Comparison of ENCODE assay signal across 8 cellular contexts in genomic region chr17:4939804-4940624, GRCh38. TPM values are rescaled to one million over a fixed set of nuclear protein-coding genes. Genes with fewer than 3 reads are reported as not detected.
DNase-seq lines count a peak whose midpoint lies in the region; ATAC-seq and TF ChIP-seq lines count a peak whose summit lies in the region.

Gene RNF167 (plus strand): TSS chr17:4940268. CDS start chr17:4940910, 642 bp downstream.
A gene with protein sequence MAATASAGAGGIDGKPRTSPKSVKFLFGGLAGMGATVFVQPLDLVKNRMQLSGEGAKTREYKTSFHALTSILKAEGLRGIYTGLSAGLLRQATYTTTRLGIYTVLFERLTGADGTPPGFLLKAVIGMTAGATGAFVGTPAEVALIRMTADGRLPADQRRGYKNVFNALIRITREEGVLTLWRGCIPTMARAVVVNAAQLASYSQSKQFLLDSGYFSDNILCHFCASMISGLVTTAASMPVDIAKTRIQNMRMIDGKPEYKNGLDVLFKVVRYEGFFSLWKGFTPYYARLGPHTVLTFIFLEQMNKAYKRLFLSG (minus strand): TSS chr17:4940046. CDS start chr17:4939910, 136 bp downstream.

- TF ChIP-seq POLR2A in ovary (IDR thresholded peaks at IDR 0.05) (peak; percentile 3), thyroid gland (IDR thresholded peaks at IDR 0.05) (peak in 1 of 2 donors; percentile 79)

- no peaks in the 10 kb centered on the region for H3K36me3 ChIP-seq in ovary
- H3K36me3 ChIP-seq in thyroid gland = peaks cover 16 to 20% of the 10 kb centered on the region in 2 donors

- H3K27ac ChIP-seq in ovary (peak within 1 kb of the TSS; percentile 76 to 93), thyroid gland (peak within 1 kb of the TSS; percentile 91 to 97 (median 95))

- H3K9me3 ChIP-seq in ovary = no peaks in the 10 kb centered on the region
- no peaks in the 10 kb centered on the region for H3K9me3 ChIP-seq in thyroid gland

- peaks cover 44% of the 10 kb centered on the region for H3K36me3 Mint-ChIP-seq in activated naive CD8-positive, alpha-beta T cell treated with anti-CD3 and anti-CD28 coated beads, Interleukin-2, amount 50 U/mL, for 24 hours (ENCODE audit: low read depth)

- H3K27me3 ChIP-seq in ovary = no peaks in the 10 kb centered on the region
- H3K27me3 ChIP-seq in thyroid gland = no peaks in the 10 kb centered on the region

- WGBS in ovary, 3 donors = 1% methylated on average over 72 to 75 of the region's 75 CpGs
- 0% methylated on average over 39 to 45 of the region's 75 CpGs for WGBS in thyroid gland, 2 donors

- no peak for TF ChIP-seq EP300 in ovary (IDR thresholded peaks at IDR 0.05)

- H3K4me3 ChIP-seq in GM12865 (ENCODE audit: low read depth, low read length) (peak within 1 kb of the TSS; percentile 97), ovary (peak within 1 kb of the TSS; percentile 88), thyroid gland (replicated peaks in 1 of 3) (peak within 1 kb of the TSS; percentile 34 to 89 (median 69))

- H3K27ac Mint-ChIP-seq in activated naive CD8-positive, alpha-beta T cell treated with anti-CD3 and anti-CD28 coated beads, Interleukin-2, amount 50 U/mL, for 24 hours = peak within 1 kb of the TSS; percentile 99

- H3K27me3 Mint-ChIP-seq in activated naive CD8-positive, alpha-beta T cell treated with anti-CD3 and anti-CD28 coated beads, Interleukin-2, amount 50 U/mL, for 24 hours = peaks cover 2% of the 10 kb centered on the region

- no peak for TF ChIP-seq CTCF in GM12865 (IDR thresholded peaks at IDR 0.05; ENCODE audit: insufficient read depth, low read depth, low read length, missing control alignments)
- TF ChIP-seq CTCF in ovary (IDR thresholded peaks at IDR 0.05) = no peak
- TF ChIP-seq CTCF in thyroid gland (IDR thresholded peaks at IDR 0.05) = no peak

- no peaks in the 10 kb centered on the region for H3K9me3 Mint-ChIP-seq in activated naive CD8-positive, alpha-beta T cell treated with anti-CD3 and anti-CD28 coated beads, Interleukin-2, amount 50 U/mL, for 24 hours

- H3K4me3 Mint-ChIP-seq in activated naive CD8-positive, alpha-beta T cell treated with anti-CD3 and anti-CD28 coated beads, Interleukin-2, amount 50 U/mL, for 24 hours = peak within 1 kb of the TSS; percentile 99

- intact Hi-C loops in Right ventricle myocardium inferior (cut with DNase I) = loop anchor here (1.0 kb wide), 2 partner anchors 8 to 27 kb away; partner anchors contain the start of genes PFN1 and SPAG7
- intact Hi-C loops in ovary (cut with DNase I) = no loop called here
- intact Hi-C loops in thyroid gland (cut with DNase I) = loop anchor here (5.0 kb wide), 1 partner anchor 42 kb away; no protein-coding TSS in a partner anchor

- peaks cover 12% of the 10 kb centered on the region for H3K4me1 ChIP-seq in ovary (ENCODE audit: insufficient read depth)
- H3K4me1 ChIP-seq in thyroid gland = peaks cover 17 to 28% of the 10 kb centered on the region in 2 donors

- ATAC-seq in HG02763 (IDR thresholded peaks at IDR 0.05; ENCODE audit: unreplicated experiment) = peak; percentile 85
- peak; percentile 79 for ATAC-seq in activated naive CD8-positive, alpha-beta T cell treated with anti-CD3 and anti-CD28 coated beads, Interleukin-2, amount 50 U/mL, for 24 hours
- ATAC-seq in Right ventricle myocardium inferior = peak; percentile 94

- DNase-seq in GM12865 (ENCODE audit: low read depth) (peak; percentile 100), NCI-H1417 treated with DMSO at 0.1 percent for 48 hours (lab: John Stamatoyannopoulos, UW) (peak; percentile 84), SW480 (ENCODE audit: low spot score) (peak; percentile 99), Right ventricle myocardium inferior (ENCODE audit: missing footprints) (peak; percentile 97), ovary (peak; percentile 94 to 97 (median 96)), thyroid gland (peak; percentile 95 to 97)
- peak; percentile 94 for DNase-seq in activated naive CD8-positive, alpha-beta T cell treated with anti-CD3 and anti-CD28 coated beads, Interleukin-2, amount 50 U/mL, for 24 hours

- H3K4me1 Mint-ChIP-seq in activated naive CD8-positive, alpha-beta T cell treated with anti-CD3 and anti-CD28 coated beads, Interleukin-2, amount 50 U/mL, for 24 hours = peaks cover 62% of the 10 kb centered on the region

RNA-seq across cellular contexts. Expression of gene RNF167, which starts in this region (rescaled TPM):
- total RNA-seq in Right ventricle myocardium inferior = 91.8 TPM
- 10 to 100 TPM; 22.7 to 89.6 (median 78.1) TPM for total RNA-seq in ovary
- polyA plus RNA-seq in ovary = 100 to 1,000 TPM in 1 of 2 donors, 10 to 100 TPM in 1; 91.8 to 221 TPM
- 10 to 100 TPM; 47.1 to 77.0 (median 67.2) TPM for total RNA-seq in thyroid gland

RNA-seq across cellular contexts. Expression of the second gene that starts in this region (rescaled TPM):
- total RNA-seq in Right ventricle myocardium inferior = 199 TPM
- total RNA-seq in ovary = 10 to 100 TPM; 18.7 to 55.4 (median 42.3) TPM
- polyA plus RNA-seq in ovary = 10 to 100 TPM; 12.7 to 44.1 TPM
- 10 to 100 TPM; 29.3 to 62.4 (median 48.4) TPM for total RNA-seq in thyroid gland

Comparison
In these comparisons a context has a peak if more than half of its experiments do, and no peak if none do; other contexts are left out.
1. Peak in every context shown above with its lines: DNase-seq, ATAC-seq, H3K4me3 ChIP-seq and H3K27ac ChIP-seq.
2. intact Hi-C loops: an anchor here in Right ventricle myocardium inferior (1.0 kb wide) and thyroid gland (5.0 kb wide); none called in ovary.